ENCODE assay signal across 14 cellular contexts in genomic region chr7:1844336-1844955, GRCh38.
DNase-seq lines count a peak whose midpoint lies in the region; ATAC-seq, FAIRE-seq and TF ChIP-seq lines count a peak whose summit lies in the region.
"Had no signal": no experiment of that assay in that cellular context is flagged by ENCODE, and none has a peak within 500 bp of the region (broad histone marks: within the 10 kb centered on the region; RNA-seq: fewer than 3 reads in every experiment).

No MANE protein-coding gene starts in this region.

- no peaks in the 10 kb centered on the region for H3K36me3 ChIP-seq in BJ (ENCODE audit: control insufficient read depth, insufficient read depth, low read length)
- H3K36me3 ChIP-seq in endodermal cell (ENCODE audit: control insufficient read depth, insufficient read depth, low read length), result no peaks in the 10 kb centered on the region
- H3K36me3 ChIP-seq in naive thymus-derived CD4-positive, alpha-beta T cell (ENCODE audit: control insufficient read depth in 2 of 3, insufficient read depth in 3 of 3, low read length in 3 of 3), result peaks cover 0 to 77% (median 0%) of the 10 kb centered on the region in 3 experiments
- H3K36me3 ChIP-seq: prostate gland had no signal

- peaks cover 6% of the 10 kb centered on the region for H3K4me1 Mint-ChIP-seq in endodermal cell
- H3K4me1 Mint-ChIP-seq in naive thymus-derived CD4-positive, alpha-beta T cell, result peaks cover 0 to 6% (median 4%) of the 10 kb centered on the region in 7 donors

- TF ChIP-seq CTCF in BJ (IDR thresholded peaks at IDR 0.05; ENCODE audit: insufficient read depth, low read depth, low read length), result peak; percentile 26
- peak; percentile 27 for TF ChIP-seq CTCF in GM13977 (IDR thresholded peaks at IDR 0.05; ENCODE audit: extremely low read depth, insufficient read depth, missing control alignments)
- no peak for TF ChIP-seq CTCF in endodermal cell (conservative IDR thresholded peaks at IDR 0.05)

- peak; percentile 9 for ATAC-seq in naive thymus-derived CD4-positive, alpha-beta T cell
- ATAC-seq in HG02973 (IDR thresholded peaks at IDR 0.05; ENCODE audit: unreplicated experiment), result no peak
- ATAC-seq: GM23338 had no signal

- no peaks in the 10 kb centered on the region for H3K9me3 ChIP-seq in endodermal cell (ENCODE audit: control insufficient read depth, low read length)
- no peaks in the 10 kb centered on the region for H3K9me3 ChIP-seq in naive thymus-derived CD4-positive, alpha-beta T cell (ENCODE audit: control insufficient read depth in 2 of 3, low read length in 3 of 3)
- H3K9me3 ChIP-seq: prostate gland had no signal

- H3K9ac ChIP-seq in endodermal cell (ENCODE audit: extremely low read depth, low read length, poor library complexity, severe bottlenecking), result no peak overlapping the region

- H3K27me3 Mint-ChIP-seq in endodermal cell (ENCODE audit: insufficient read depth), result no peaks in the 10 kb centered on the region
- H3K27me3 Mint-ChIP-seq in naive thymus-derived CD4-positive, alpha-beta T cell, result no peaks in the 10 kb centered on the region
- H3K27me3 Mint-ChIP-seq: CD4-positive, CD25-positive, alpha-beta regulatory T cell had no signal

- no peak overlapping the region for H3K4me3 ChIP-seq in BJ (ENCODE audit: low read depth, low read length)
- no peak overlapping the region for H3K4me3 ChIP-seq in endodermal cell (ENCODE audit: low read length)
- H3K4me3 ChIP-seq in naive thymus-derived CD4-positive, alpha-beta T cell (ENCODE audit: low read length), result no peak overlapping the region
- H3K4me3 ChIP-seq: GM23338, prostate gland had no signal

- peaks cover under 1% of the 10 kb centered on the region for H3K4me1 ChIP-seq in endodermal cell (ENCODE audit: control insufficient read depth, insufficient read depth, low read length)
- no peaks in the 10 kb centered on the region for H3K4me1 ChIP-seq in naive thymus-derived CD4-positive, alpha-beta T cell (ENCODE audit: control insufficient read depth in 2 of 2, insufficient read depth in 2 of 2, low read length in 2 of 2)
- H3K4me1 ChIP-seq: prostate gland had no signal

- no peak for FAIRE-seq in H54 (lab: Jason Lieb, UNC)

- intact Hi-C loops in naive thymus-derived CD4-positive, alpha-beta T cell (cut with micrococcal nuclease), result no loop called here

- CTCF ChIA-PET in BJ (lab: Yijun Ruan, JAX), result interaction anchor here (1.3 to 1.6 kb wide), 4 partner anchors 9 to 75 kb away, joined by 3 to 5 read pairs (median 4); no protein-coding TSS in a partner anchor
- CTCF ChIA-PET in naive thymus-derived CD4-positive, alpha-beta T cell (lab: Charles Lee), result no interaction called here

- H3K9me3 Mint-ChIP-seq in endodermal cell, result no peaks in the 10 kb centered on the region
- no peaks in the 10 kb centered on the region for H3K9me3 Mint-ChIP-seq in naive thymus-derived CD4-positive, alpha-beta T cell
- H3K9me3 Mint-ChIP-seq: GM23338 had no signal

- WGBS in endodermal cell (ENCODE audit: insufficient coverage in 1 of 2, insufficient read length in 1 of 2), 2 experiments, result 93 to 95% methylated on average over 14 to 26 of the region's 26 CpGs

- H3K27ac ChIP-seq in endodermal cell (ENCODE audit: low read depth, low read length), result no peak overlapping the region
- H3K27ac ChIP-seq in naive thymus-derived CD4-positive, alpha-beta T cell (ENCODE audit: low read depth, low read length), result no peak overlapping the region
- H3K27ac ChIP-seq: prostate gland had no signal

- H3K27me3 ChIP-seq in BJ (ENCODE audit: control insufficient read depth, insufficient read depth, low read length) (no peaks in the 10 kb centered on the region), endodermal cell (ENCODE audit: control insufficient read depth, insufficient read depth, low read length, poor library complexity, severe bottlenecking) (no peaks in the 10 kb centered on the region)
- H3K27me3 ChIP-seq in naive thymus-derived CD4-positive, alpha-beta T cell (ENCODE audit: control insufficient read depth in 2 of 2, insufficient read depth in 2 of 2, low read length in 2 of 2), result no peaks in the 10 kb centered on the region

- no peak overlapping the region for H3K4me3 Mint-ChIP-seq in endodermal cell
- H3K4me3 Mint-ChIP-seq in naive thymus-derived CD4-positive, alpha-beta T cell, result no peak overlapping the region
- H3K4me3 Mint-ChIP-seq: GM23338 had no signal

- POLR2A ChIA-PET in BJ (lab: Charles Lee), result no interaction called here
- POLR2A ChIA-PET in naive thymus-derived CD4-positive, alpha-beta T cell (lab: Charles Lee), result interaction anchor here (0.5 kb wide), 1 partner anchor 128 kb away, joined by 5 read pairs; no protein-coding TSS in a partner anchor

- TF ChIP-seq POLR2A in H54 (IDR thresholded peaks at IDR 0.05; ENCODE audit: low read depth, low read length), result no peak

- in situ Hi-C loops in GM13977 (cut with MboI; ENCODE audit: low pct_unique_long_range_greater_than_20kb, low sequenced_read_pairs, unreplicated experiment), result no loop called here

- no peak overlapping the region for H3K27ac Mint-ChIP-seq in endodermal cell
- H3K27ac Mint-ChIP-seq in naive thymus-derived CD4-positive, alpha-beta T cell, result no peak overlapping the region
- H3K27ac Mint-ChIP-seq: CD4-positive, CD25-positive, alpha-beta regulatory T cell; GM23338 had no signal

- DNase-seq in BJ (ENCODE audit: low read depth) (no peak), GM13977 (ENCODE audit: low spot score) (no peak), endodermal cell (peak; percentile 46), NCI-H1092 treated with DMSO at 0.1 percent for 48 hours (lab: John Stamatoyannopoulos, UW) (no peak), H54 (ENCODE audit: insufficient read length, low spot score) (no peak)
- DNase-seq in naive thymus-derived CD4-positive, alpha-beta T cell, result no peak
- no peak for DNase-seq in effector CD4-positive, alpha-beta T cell
- DNase-seq: activated CD8-positive, alpha-beta memory T cell treated with anti-CD3 and anti-CD28 coated beads, Interleukin-2, amount 50 U/mL, for 48 hours; EL; NCI-H226 had no signal

- H3K36me3 Mint-ChIP-seq in endodermal cell (ENCODE audit: low read depth), result no peaks in the 10 kb centered on the region
- H3K36me3 Mint-ChIP-seq in naive thymus-derived CD4-positive, alpha-beta T cell, result peaks cover 0 to 28% (median 11%) of the 10 kb centered on the region in 5 donors
